ENCODE assay signal across 16 cellular contexts in the genomic region with DNA sequence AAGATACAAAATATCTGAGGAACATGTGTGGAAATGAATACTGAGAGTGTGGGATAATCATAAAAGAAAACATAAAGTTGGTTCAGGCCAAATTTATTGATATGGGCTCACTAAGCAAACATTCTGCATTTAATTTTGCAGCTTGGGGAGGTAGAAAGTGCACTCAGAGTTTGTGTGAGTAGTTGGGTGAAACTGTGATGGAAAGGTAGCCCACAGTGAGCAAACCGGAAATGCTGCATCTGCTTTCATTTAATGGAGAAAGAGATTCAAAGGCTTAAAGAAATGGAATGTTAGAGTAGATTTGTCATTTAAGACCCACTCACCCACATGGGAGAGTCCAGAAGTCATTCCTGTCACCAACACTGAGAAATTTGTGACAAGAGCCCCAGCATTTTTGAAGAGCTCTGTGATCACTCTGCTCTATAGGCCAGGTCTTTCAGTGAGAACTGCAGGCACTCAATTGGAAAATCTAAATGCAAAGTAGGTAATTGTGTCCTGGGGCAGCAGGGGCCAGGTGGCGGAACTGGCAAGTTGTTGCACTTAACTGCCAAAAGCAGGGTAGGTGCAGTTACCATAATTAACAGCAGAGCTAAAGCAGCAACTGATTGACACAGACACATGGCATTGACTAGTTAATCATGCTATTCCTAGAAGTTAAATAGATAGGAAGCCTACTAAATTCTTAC.
DNase-seq lines count a peak whose midpoint lies in the region; ATAC-seq and TF ChIP-seq lines count a peak whose summit lies in the region.
"Had no signal": no experiment of that assay in that cellular context is flagged by ENCODE, and none has a peak within 500 bp of the region (broad histone marks: within the 10 kb centered on the region; RNA-seq: fewer than 3 reads in every experiment).

No MANE protein-coding gene starts in this region.

- peak; percentile 67 for ATAC-seq in GM19035 (IDR thresholded peaks at IDR 0.05; ENCODE audit: unreplicated experiment)
- peak; percentile 62 for ATAC-seq in HG02571 (IDR thresholded peaks at IDR 0.05; ENCODE audit: unreplicated experiment)
- ATAC-seq in HG03442 (IDR thresholded peaks at IDR 0.05; ENCODE audit: unreplicated experiment), result peak; percentile 60
- ATAC-seq in upper lobe of right lung, result no peak

- H3K27me3 ChIP-seq in upper lobe of right lung, result no peaks in the 10 kb centered on the region
- H3K27me3 ChIP-seq: breast epithelium, SJCRH30, testis had no signal

- intact Hi-C loops in upper lobe of right lung (cut with DNase I), result no loop called here

- no peaks in the 10 kb centered on the region for H3K4me1 ChIP-seq in upper lobe of right lung
- H3K4me1 ChIP-seq: breast epithelium, testis had no signal

- peak; percentile 65 for DNase-seq in islet precursor cell
- no peak for DNase-seq in Kasumi-1 (lab: John Stamatoyannopoulos, UW)
- no peak for DNase-seq in amygdala (lab: John Stamatoyannopoulos, UW)
- no peak for DNase-seq in NK-92 (lab: John Stamatoyannopoulos, UW; ENCODE audit: unreplicated experiment)
- DNase-seq in upper lobe of right lung, result no peak
- DNase-seq: activated CD8-positive, alpha-beta memory T cell treated with anti-CD3 and anti-CD28 coated beads for 24 hours; activated naive CD4-positive, alpha-beta T cell treated with Interleukin-2 at 50 U/mL for 16 hours; CD4-positive, CD25-positive, alpha-beta regulatory T cell; left cardiac atrium; MV-4-11; testis had no signal

- no peak overlapping the region for H3K27ac ChIP-seq in upper lobe of right lung
- H3K27ac ChIP-seq: breast epithelium, SJCRH30, testis had no signal

- no peak for TF ChIP-seq CTCF in upper lobe of right lung (IDR thresholded peaks at IDR 0.05)

- no peaks in the 10 kb centered on the region for H3K36me3 ChIP-seq in upper lobe of right lung
- H3K36me3 ChIP-seq: breast epithelium, SJCRH30 had no signal

- no peak overlapping the region for H3K4me3 ChIP-seq in upper lobe of right lung
- H3K4me3 ChIP-seq: breast epithelium, SJCRH30, testis had no signal

- H3K9me3 ChIP-seq in upper lobe of right lung, result no peaks in the 10 kb centered on the region
- H3K9me3 ChIP-seq: breast epithelium, SJCRH30, testis had no signal
